ENCODE assay signal across 1 cellular context in genomic region chr7:117719377-117719776, GRCh38.
TF ChIP-seq lines count a peak whose summit lies in the region.

No MANE protein-coding gene starts in this region.

TF ChIP-seq in K562, 482 proteins besides CTCF, POLR2A, EP300 and RAD21 (continued from another document):
- TF ChIP-seq E2F8 (IDR thresholded peaks at IDR 0.05; ENCODE audit: low read depth, partially characterized antibody) (no peak), PYGO2 (tag; IDR thresholded peaks at IDR 0.05) (no peak), RBM15 (IDR thresholded peaks at IDR 0.05; ENCODE audit: insufficient read depth, low read length) (no peak), ETV5 (CRISPR knock-in tag; IDR thresholded peaks at IDR 0.05; ENCODE audit: low read depth) (no peak), ZNF764 (CRISPR knock-in tag; IDR thresholded peaks at IDR 0.05; ENCODE audit: low read depth) (no peak), RCOR1 (IDR thresholded peaks at IDR 0.05; ENCODE audit: borderline replicate concordance in 1 of 2, low read depth in 2 of 2, low read length in 2 of 2) (no peak), HNRNPUL1 (IDR thresholded peaks at IDR 0.05; ENCODE audit: low read length) (no peak), STAT5A (IDR thresholded peaks at IDR 0.05; ENCODE audit: borderline replicate concordance, low read length) (no peak), MCM2 (IDR thresholded peaks at IDR 0.05; ENCODE audit: low read depth) (no peak), ZNF830 (CRISPR knock-in tag; IDR thresholded peaks at IDR 0.05) (no peak), TEAD2 (tag; IDR thresholded peaks at IDR 0.05) (no peak)
